Comparison of ENCODE assay signal across 8 cellular contexts in the genomic region with DNA sequence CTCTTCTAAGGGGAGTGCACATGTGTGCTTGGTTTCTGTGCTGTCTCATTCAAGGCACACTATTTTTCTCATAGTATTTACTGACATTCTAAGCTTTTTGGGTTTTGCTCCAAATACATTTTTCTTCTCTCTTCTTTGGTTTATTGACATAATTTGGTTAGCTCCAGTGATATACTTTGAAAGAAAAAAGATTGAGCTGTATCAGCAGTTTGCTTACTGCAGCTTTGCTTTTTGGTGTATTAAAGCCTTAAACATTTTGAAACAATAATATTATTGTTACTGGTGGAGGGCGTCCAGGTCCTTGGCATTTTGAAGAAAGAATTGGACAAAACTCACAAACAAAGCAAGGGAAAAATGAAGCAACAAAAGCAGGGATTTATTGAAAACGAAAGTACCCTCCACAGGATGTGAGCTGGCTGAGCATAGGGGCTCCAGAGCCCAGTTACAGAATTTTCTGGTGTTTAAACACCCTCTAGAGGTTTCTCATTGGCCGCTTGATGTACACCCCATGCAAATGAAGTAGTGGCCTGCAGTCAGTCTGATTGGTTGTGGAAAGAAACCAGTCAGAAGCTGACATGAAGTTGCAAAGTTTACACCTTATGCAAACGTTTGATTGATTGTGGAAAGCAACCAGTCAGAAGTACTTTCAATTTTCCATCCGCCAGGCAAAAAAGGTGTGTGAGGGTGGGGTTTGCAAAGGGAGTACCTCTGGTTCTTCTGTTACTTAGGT.
DNase-seq lines count a peak whose midpoint lies in the region; ATAC-seq and TF ChIP-seq lines count a peak whose summit lies in the region.

No MANE protein-coding gene starts in this region.

- H3K4me3 Mint-ChIP-seq in CD4-positive, alpha-beta T cell: no peak overlapping the region

- H3K36me3 Mint-ChIP-seq in CD4-positive, alpha-beta T cell (ENCODE audit: low read depth): no peaks in the 10 kb centered on the region

- H3K4me3 ChIP-seq in mammary epithelial cell (replicated peaks in 1 of 3; ENCODE audit: insufficient read depth in 1 of 3, low read depth in 2 of 3, low read length in 3 of 3): peak overlapping the region; percentile 22 to 40 (median 34)
- H3K4me3 ChIP-seq in liver (ENCODE audit: low read depth in 1 of 3, low read length in 3 of 3): no peak overlapping the region

- dilution Hi-C loops in mammary epithelial cell (cut with HindIII; ENCODE audit: low sequenced_read_pairs): no loop called here

- H3K27me3 Mint-ChIP-seq in CD4-positive, alpha-beta T cell: peaks cover 5% of the 10 kb centered on the region

- H3K4me1 ChIP-seq in mammary epithelial cell (ENCODE audit: insufficient read depth, low read length) (peaks cover 10% of the 10 kb centered on the region), liver (ENCODE audit: control insufficient read depth in 4 of 4, insufficient read depth in 4 of 4, low read length in 3 of 4) (no peaks in the 10 kb centered on the region)

- POLR2A ChIA-PET in CD4-positive, alpha-beta T cell (lab: Charles Lee): no interaction called here

- H4K20me1 ChIP-seq in mammary epithelial cell (ENCODE audit: insufficient read depth, low read length): no peaks in the 10 kb centered on the region

- CTCF ChIA-PET in CD4-positive, alpha-beta T cell (lab: Charles Lee): no interaction called here
- CTCF ChIA-PET in mammary epithelial cell (lab: Charles Lee; ENCODE audit: low non-redundant PET): interaction anchor here (0.6 to 1.0 kb wide), 3 partner anchors 39 to 346 kb away, joined by 3 to 4 read pairs (median 3); no protein-coding TSS in a partner anchor

- peak in 1 of 2 donors; percentile 28 for TF ChIP-seq RAD21 in liver (IDR thresholded peaks at IDR 0.05)

- peak; percentile 72 for ATAC-seq in CD4-positive, alpha-beta T cell (ENCODE audit: poor library complexity)
- ATAC-seq in HG02571 (IDR thresholded peaks at IDR 0.05; ENCODE audit: unreplicated experiment) (no peak), GM18868 (IDR thresholded peaks at IDR 0.05; ENCODE audit: unreplicated experiment) (no peak)

- H3K79me2 ChIP-seq in mammary epithelial cell (ENCODE audit: insufficient read depth, low read length): no peaks in the 10 kb centered on the region

- TF ChIP-seq CTCF in CD4-positive, alpha-beta T cell (IDR thresholded peaks at IDR 0.05): no peak
- TF ChIP-seq CTCF in mammary epithelial cell (conservative IDR thresholded peaks at IDR 0.05 in 1 of 2, IDR thresholded peaks at IDR 0.05 in 1 of 2; ENCODE audit: extremely low read depth in 1 of 2, insufficient read depth in 1 of 2, low read depth in 1 of 2, low read length in 2 of 2) (no peak), liver (IDR thresholded peaks at IDR 0.05; ENCODE audit: low read depth, low read length, missing input control) (no peak)

- 2% methylated on average over 4 of the region's 5 CpGs for WGBS in mammary epithelial cell (ENCODE audit: low coverage, missing lambda C conversion rate)
- WGBS in liver: 44% methylated on average over 5 of the region's 5 CpGs

- H3K9ac ChIP-seq in mammary epithelial cell (ENCODE audit: insufficient read depth, low read length): peak overlapping the region; percentile 12
- H3K9ac ChIP-seq in liver (ENCODE audit: low read depth in 1 of 2, low read length in 2 of 2): no peak overlapping the region

- no peaks in the 10 kb centered on the region for H3K9me3 Mint-ChIP-seq in CD4-positive, alpha-beta T cell

- BruUV-seq in mammary epithelial cell (replicated peaks; lab: Mats Ljungman, UMichigan): TSS peak; percentile 37

- H2AFZ ChIP-seq in mammary epithelial cell (ENCODE audit: low read depth, low read length): peak overlapping the region; percentile 69

- H3K4me1 Mint-ChIP-seq in CD4-positive, alpha-beta T cell (ENCODE audit: low read depth): no peaks in the 10 kb centered on the region

- H3K27ac Mint-ChIP-seq in CD4-positive, alpha-beta T cell: no peak overlapping the region

- no peaks in the 10 kb centered on the region for H3K9me3 ChIP-seq in CD4-positive, alpha-beta T cell (ENCODE audit: control insufficient read depth, low read length)
- H3K9me3 ChIP-seq in mammary epithelial cell (replicated peaks; ENCODE audit: insufficient read depth, low read length): no peaks in the 10 kb centered on the region
- H3K9me3 ChIP-seq in liver (ENCODE audit: control insufficient read depth in 4 of 4, low read length in 3 of 4): peaks cover 0 to 2% (median 0%) of the 10 kb centered on the region in 4 donors

- no peak overlapping the region for H3K27ac ChIP-seq in CD4-positive, alpha-beta T cell (ENCODE audit: low read depth, low read length)
- H3K27ac ChIP-seq in mammary epithelial cell (ENCODE audit: insufficient read depth, low read depth, low read length) (peak overlapping the region; percentile 50), liver (ENCODE audit: low read depth in 1 of 2, low read length in 2 of 2) (peak overlapping the region in 1 of 2 donors; percentile 39)

- intact Hi-C loops in CD4-positive, alpha-beta T cell (cut with DNase I, micrococcal nuclease): no loop called here
- intact Hi-C loops in mammary epithelial cell (cut with micrococcal nuclease): loop anchor here (1.0 kb wide), 1 partner anchor 343 kb away; no protein-coding TSS in a partner anchor

- H3K27me3 ChIP-seq in CD4-positive, alpha-beta T cell (ENCODE audit: control insufficient read depth, insufficient read depth, low read length): no peaks in the 10 kb centered on the region
- H3K27me3 ChIP-seq in mammary epithelial cell (ENCODE audit: insufficient read depth, low read length) (no peaks in the 10 kb centered on the region), liver (ENCODE audit: control insufficient read depth in 4 of 4, insufficient read depth in 4 of 4, low read length in 3 of 4) (no peaks in the 10 kb centered on the region)

- no peak for DNase-seq in CD4-positive, alpha-beta T cell
- DNase-seq in NAMALWA (ENCODE audit: low spot score) (peak; percentile 21), mammary epithelial cell (peak; percentile 92), NOMO-1 treated with DMSO at 0.1 percent for 48 hours (lab: John Stamatoyannopoulos, UW; ENCODE audit: unreplicated experiment) (no peak), T-helper 9 cell (no peak)

- H3K36me3 ChIP-seq in mammary epithelial cell (ENCODE audit: insufficient read depth, low read length) (no peaks in the 10 kb centered on the region), liver (ENCODE audit: control insufficient read depth in 4 of 4, insufficient read depth in 3 of 4, low read depth in 1 of 4, low read length in 3 of 4) (no peaks in the 10 kb centered on the region)

- in situ Hi-C loops in mammary epithelial cell (cut with MboI; ENCODE audit: low sequenced_read_pairs in 2 of 2): no loop called here

- peak overlapping the region; percentile 79 for H3K4me2 ChIP-seq in mammary epithelial cell (ENCODE audit: insufficient read depth, low read depth, low read length)

TF ChIP-seq in liver, 16 proteins besides CTCF, POLR2A, EP300 and RAD21:
- TF ChIP-seq HNF4A (conservative IDR thresholded peaks at IDR 0.05) (no peak), SP1 (IDR thresholded peaks at IDR 0.05) (peak; percentile 9), GABPA (IDR thresholded peaks at IDR 0.05 in 1 of 2, conservative IDR thresholded peaks at IDR 0.05 in 1 of 2) (no peak), YY1 (IDR thresholded peaks at IDR 0.05) (no peak)
- TF ChIP-seq, protein P1, sequence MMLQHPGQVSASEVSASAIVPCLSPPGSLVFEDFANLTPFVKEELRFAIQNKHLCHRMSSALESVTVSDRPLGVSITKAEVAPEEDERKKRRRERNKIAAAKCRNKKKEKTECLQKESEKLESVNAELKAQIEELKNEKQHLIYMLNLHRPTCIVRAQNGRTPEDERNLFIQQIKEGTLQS (IDR thresholded peaks at IDR 0.05): no peak
- TF ChIP-seq, protein P2, sequence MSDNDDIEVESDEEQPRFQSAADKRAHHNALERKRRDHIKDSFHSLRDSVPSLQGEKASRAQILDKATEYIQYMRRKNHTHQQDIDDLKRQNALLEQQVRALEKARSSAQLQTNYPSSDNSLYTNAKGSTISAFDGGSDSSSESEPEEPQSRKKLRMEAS (IDR thresholded peaks at IDR 0.05): no peak

Comparison
In these comparisons a context has a peak if more than half of its experiments do, and no peak if none do; other contexts are left out.
1. DNase-seq: peak in NAMALWA (single experiment) and mammary epithelial cell (single experiment); none in CD4-positive, alpha-beta T cell (0 of 10), NOMO-1 treated with DMSO at 0.1 percent for 48 hours (single experiment) and T-helper 9 cell (single experiment).
2. H3K4me3 ChIP-seq: peak in mammary epithelial cell (3 of 3); none in liver (0 of 3).